Comparison of ENCODE assay signal across 8 cellular contexts in the genomic region with DNA sequence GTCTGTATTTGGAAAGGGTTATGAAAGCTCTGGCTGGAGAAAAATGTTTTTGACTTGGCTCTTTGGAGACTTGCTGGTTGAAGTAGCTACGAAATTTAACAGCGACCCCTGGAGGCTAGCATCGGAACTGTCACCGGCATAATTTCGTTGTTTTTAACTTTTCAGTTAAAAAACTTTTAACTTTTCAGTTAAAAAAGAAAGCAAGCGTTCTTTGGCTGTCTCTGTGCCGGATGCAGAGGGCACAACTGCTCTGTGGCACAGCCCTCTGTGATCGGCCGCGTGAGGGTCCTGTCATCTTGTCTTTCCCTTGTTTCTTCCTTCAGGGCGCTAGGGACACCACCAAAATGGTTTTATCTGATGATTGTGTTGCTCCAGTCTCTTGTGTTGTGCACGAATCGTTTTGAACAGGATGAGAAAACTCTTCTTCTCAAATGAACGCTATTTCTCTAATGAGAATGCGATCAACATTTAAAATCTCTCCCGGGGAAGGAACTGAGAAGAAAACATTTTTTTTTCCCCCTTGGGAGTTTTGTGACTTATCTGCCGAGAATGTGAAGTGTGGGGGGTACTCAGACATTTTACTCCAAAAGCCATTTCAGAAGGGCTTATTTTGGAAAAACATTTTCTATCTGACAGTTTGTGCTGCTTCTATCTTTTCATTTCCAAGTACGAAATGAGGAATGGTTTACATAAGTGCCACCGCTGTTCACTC. TPM values are rescaled to one million over a fixed set of nuclear protein-coding genes. Genes with fewer than 3 reads are reported as not detected.
DNase-seq lines count a peak whose midpoint lies in the region; ATAC-seq and TF ChIP-seq lines count a peak whose summit lies in the region.

No MANE protein-coding gene starts in this region.

- H4K20me1 ChIP-seq in Loucy (ENCODE audit: insufficient read depth, low read length, poor library complexity, severe bottlenecking): no peaks in the 10 kb centered on the region

- H3K4me3 ChIP-seq in Loucy (ENCODE audit: low read length, poor library complexity, severe bottlenecking): peak overlapping the region; percentile 49
- H3K4me3 ChIP-seq in mucosa of descending colon: no peak overlapping the region
- H3K4me3 ChIP-seq in stomach smooth muscle (ENCODE audit: low read length in 2 of 2): peak overlapping the region; percentile 45 to 68

- H2AFZ ChIP-seq in Loucy (ENCODE audit: low read length): peak overlapping the region; percentile 82

- no peaks in the 10 kb centered on the region for H3K9me3 ChIP-seq in Loucy (ENCODE audit: insufficient read depth, low read depth, low read length)
- H3K9me3 ChIP-seq in mucosa of descending colon: no peaks in the 10 kb centered on the region
- no peaks in the 10 kb centered on the region for H3K9me3 ChIP-seq in stomach smooth muscle (ENCODE audit: control insufficient read depth in 2 of 2, low read length in 2 of 2)

- peak overlapping the region; percentile 4 for H3K4me3 Mint-ChIP-seq in activated B cell treated with CpG ODN at 0.5 μM for 24 hours

- H3K9me2 ChIP-seq in Loucy (replicated peaks; ENCODE audit: low read depth, low read length): no peaks in the 10 kb centered on the region

- H3K9me3 Mint-ChIP-seq in activated B cell treated with CpG ODN at 0.5 μM for 24 hours: no peaks in the 10 kb centered on the region

- DNase-seq in DMS 273 (lab: John Stamatoyannopoulos, UW; ENCODE audit: unreplicated experiment): peak; percentile 58
- DNase-seq in DMS 273 treated with DMSO at 0.1 percent for 48 hours (lab: John Stamatoyannopoulos, UW): no peak
- no peak for DNase-seq in activated B cell treated with CpG ODN at 0.5 μM for 24 hours
- peak; percentile 7 for DNase-seq in effector CD4-positive, alpha-beta T cell
- DNase-seq in mucosa of descending colon: peak in 1 of 3 donors; percentile 31
- no peak for DNase-seq in 8988T

- no peaks in the 10 kb centered on the region for H3K27me3 ChIP-seq in Loucy (ENCODE audit: insufficient read depth, low read length, poor library complexity, severe bottlenecking)
- H3K27me3 ChIP-seq in stomach smooth muscle (ENCODE audit: control insufficient read depth in 1 of 2, insufficient read depth in 2 of 2, low read length in 2 of 2): peaks cover 0 to 7% of the 10 kb centered on the region in 2 donors

- intact Hi-C loops in activated B cell treated with CpG ODN at 0.5 μM for 24 hours (cut with micrococcal nuclease) (no loop called here), mucosa of descending colon (cut with DNase I, micrococcal nuclease) (no loop called here)

- CTCF ChIA-PET in activated B cell treated with CpG ODN at 0.5 μM for 24 hours (lab: Charles Lee): interaction anchor here (0.7 kb wide), 1 partner anchor 8 kb away, joined by 3 read pairs; no protein-coding TSS in a partner anchor

- H3K4me1 Mint-ChIP-seq in activated B cell treated with CpG ODN at 0.5 μM for 24 hours: peaks cover 3% of the 10 kb centered on the region

- H3K27me3 Mint-ChIP-seq in activated B cell treated with CpG ODN at 0.5 μM for 24 hours: peaks cover 6% of the 10 kb centered on the region

- H3K27ac ChIP-seq in stomach smooth muscle (ENCODE audit: low read length): no peak overlapping the region

- H3K79me2 ChIP-seq in Loucy (ENCODE audit: insufficient read depth, low read length): no peaks in the 10 kb centered on the region

- POLR2A ChIA-PET in activated B cell treated with CpG ODN at 0.5 μM for 24 hours (lab: Charles Lee): no interaction called here

- H3K27ac Mint-ChIP-seq in activated B cell treated with CpG ODN at 0.5 μM for 24 hours: no peak overlapping the region

- ATAC-seq in activated B cell treated with CpG ODN at 0.5 μM for 24 hours (ENCODE audit: low read depth) (no peak), mucosa of descending colon (no peak)

- H3K9ac ChIP-seq in Loucy (ENCODE audit: low read depth, low read length, poor library complexity, severe bottlenecking) (peak overlapping the region; percentile 38), stomach smooth muscle (ENCODE audit: low read length in 2 of 2) (peak overlapping the region; percentile 11 to 71)

- no peaks in the 10 kb centered on the region for H3K36me3 ChIP-seq in Loucy (ENCODE audit: insufficient read depth, low read length)
- H3K36me3 ChIP-seq in mucosa of descending colon (ENCODE audit: low read depth): no peaks in the 10 kb centered on the region
- no peaks in the 10 kb centered on the region for H3K36me3 ChIP-seq in stomach smooth muscle (ENCODE audit: control insufficient read depth in 2 of 2, insufficient read depth in 2 of 2, low read length in 2 of 2)

- no peaks in the 10 kb centered on the region for H3F3A ChIP-seq in Loucy (ENCODE audit: low read depth)

- H3K4me2 ChIP-seq in Loucy (ENCODE audit: low read depth, low read length, poor library complexity, severe bottlenecking): peak overlapping the region; percentile 57

- H3K4me1 ChIP-seq in Loucy (ENCODE audit: insufficient read depth, low read length, poor library complexity, severe bottlenecking) (peaks cover under 1% of the 10 kb centered on the region), mucosa of descending colon (ENCODE audit: low read depth) (peaks cover 5% of the 10 kb centered on the region), stomach smooth muscle (ENCODE audit: control insufficient read depth, insufficient read depth, low read length) (no peaks in the 10 kb centered on the region)

- no peaks in the 10 kb centered on the region for H3K36me3 Mint-ChIP-seq in activated B cell treated with CpG ODN at 0.5 μM for 24 hours (ENCODE audit: low read depth)

- peak; percentile 99 for TF ChIP-seq CTCF in Loucy (conservative IDR thresholded peaks at IDR 0.05; ENCODE audit: low read length)
- TF ChIP-seq CTCF in activated B cell treated with CpG ODN at 0.5 μM for 24 hours (IDR thresholded peaks at IDR 0.05): no peak
- peak; percentile 73 for TF ChIP-seq CTCF in mucosa of descending colon (IDR thresholded peaks at IDR 0.05)

RNA-seq across cellular contexts. Expression of gene ADCYAP1, which starts 57.1 kb away (rescaled TPM):
- total RNA-seq in activated B cell treated with CpG ODN at 0.5 μM for 24 hours (not detected in 2 replicates), mucosa of descending colon (1 to 10 TPM in 1 of 3 donors, under 1 TPM in 2; 0.17 to 3.4 (median 0.41) TPM)

Comparison
In these comparisons a context has a peak if more than half of its experiments do, and no peak if none do; other contexts are left out.
1. DNase-seq: peak in DMS 273 (single experiment) and effector CD4-positive, alpha-beta T cell (single experiment); none in DMS 273 treated with DMSO at 0.1 percent for 48 hours (single experiment), activated B cell treated with CpG ODN at 0.5 μM for 24 hours (single experiment) and 8988T (single experiment).